15 cellular contexts compared by ENCODE assay signal in the genomic region with DNA sequence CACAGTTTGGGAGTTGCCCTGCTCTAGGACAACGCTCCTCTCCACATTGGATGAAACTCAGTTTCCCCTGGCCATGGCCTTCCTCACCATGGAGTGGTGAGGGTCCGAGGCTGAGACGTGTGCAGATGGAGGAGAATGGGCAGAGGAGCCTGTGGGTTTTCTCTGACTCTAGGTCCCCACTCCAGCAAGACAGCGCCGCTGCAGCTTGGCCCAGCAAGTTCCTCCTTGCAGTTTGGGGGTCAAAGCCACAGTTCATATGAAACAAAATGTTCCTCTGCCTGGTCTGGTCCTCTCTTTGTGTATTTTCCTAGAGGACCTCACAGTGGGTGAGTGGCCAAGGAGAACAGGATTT. TPM values are rescaled to one million over a fixed set of nuclear protein-coding genes. Genes with fewer than 3 reads are reported as not detected.
DNase-seq lines count a peak whose midpoint lies in the region; ATAC-seq and TF ChIP-seq lines count a peak whose summit lies in the region.
"Had no signal": no experiment of that assay in that cellular context is flagged by ENCODE, and none has a peak within 500 bp of the region (broad histone marks: within the 10 kb centered on the region; RNA-seq: fewer than 3 reads in every experiment).

No MANE protein-coding gene starts in this region.

- H3K27me3 Mint-ChIP-seq in activated T-cell treated with anti-CD3 and anti-CD28 coated beads, Interleukin-2, amount 50 U/mL, for 72 hours (ENCODE audit: low read depth), result no peaks in the 10 kb centered on the region
- no peaks in the 10 kb centered on the region for H3K27me3 Mint-ChIP-seq in central memory CD8-positive, alpha-beta T cell
- no peaks in the 10 kb centered on the region for H3K27me3 Mint-ChIP-seq in stimulated activated naive B cell treated with anti-CD40 and anti-IgM and Interleukin-4, amounts not matched to agents 10 μg/mL and 1 μg/mL and 100 μg/mL, for 72 hours

- H3K4me2 ChIP-seq in Loucy (ENCODE audit: low read depth, low read length, poor library complexity, severe bottlenecking), result peak overlapping the region; percentile 91

- peak overlapping the region; percentile 87 for H3K9ac ChIP-seq in Loucy (ENCODE audit: low read depth, low read length, poor library complexity, severe bottlenecking)

- no peaks in the 10 kb centered on the region for H3K9me2 ChIP-seq in Loucy (replicated peaks; ENCODE audit: low read depth, low read length)

- peaks cover 35% of the 10 kb centered on the region for H3K79me2 ChIP-seq in Loucy (ENCODE audit: insufficient read depth, low read length)

- DNase-seq in activated T-cell treated with anti-CD3 and anti-CD28 coated beads, Interleukin-2, amount 50 U/mL, for 72 hours, result no peak
- no peak for DNase-seq in activated T-cell treated with anti-CD3 and anti-CD28 coated beads, Interleukin-2, amount 50 U/mL, for 1 hour
- DNase-seq in central memory CD8-positive, alpha-beta T cell (ENCODE audit: low spot score in 2 of 2), result no peak
- no peak for DNase-seq in stimulated activated naive B cell treated with anti-CD40 and anti-IgM and Interleukin-4, amounts not matched to agents 10 μg/mL and 1 μg/mL and 100 μg/mL, for 72 hours
- DNase-seq in foreskin keratinocyte (no peak), ACHN (no peak), midbrain (lab: John Stamatoyannopoulos, UW) (no peak)
- DNase-seq: GDM1, H9, NCI-H1694 treated with DMSO at 0.1 percent for 48 hours, psoas muscle had no signal

- H3K27me3 ChIP-seq in Loucy (ENCODE audit: insufficient read depth, low read length, poor library complexity, severe bottlenecking) (no peaks in the 10 kb centered on the region), foreskin keratinocyte (peaks cover 4% of the 10 kb centered on the region)

- H3K9me3 Mint-ChIP-seq in activated T-cell treated with anti-CD3 and anti-CD28 coated beads, Interleukin-2, amount 50 U/mL, for 72 hours, result no peaks in the 10 kb centered on the region
- H3K9me3 Mint-ChIP-seq in central memory CD8-positive, alpha-beta T cell, result no peaks in the 10 kb centered on the region
- H3K9me3 Mint-ChIP-seq in stimulated activated naive B cell treated with anti-CD40 and anti-IgM and Interleukin-4, amounts not matched to agents 10 μg/mL and 1 μg/mL and 100 μg/mL, for 72 hours, result peaks cover 0 to 3% of the 10 kb centered on the region in 2 donors

- H3K4me3 Mint-ChIP-seq in activated T-cell treated with anti-CD3 and anti-CD28 coated beads, Interleukin-2, amount 50 U/mL, for 72 hours, result peak overlapping the region; percentile 94 to 95
- H3K4me3 Mint-ChIP-seq in central memory CD8-positive, alpha-beta T cell, result peak overlapping the region; percentile 96
- peak overlapping the region in 1 of 2 donors; percentile 19 for H3K4me3 Mint-ChIP-seq in stimulated activated naive B cell treated with anti-CD40 and anti-IgM and Interleukin-4, amounts not matched to agents 10 μg/mL and 1 μg/mL and 100 μg/mL, for 72 hours
- H3K4me3 Mint-ChIP-seq: H9 had no signal

- no peak overlapping the region for H2AFZ ChIP-seq in Loucy (ENCODE audit: low read length)

- no peaks in the 10 kb centered on the region for H4K20me1 ChIP-seq in Loucy (ENCODE audit: insufficient read depth, low read length, poor library complexity, severe bottlenecking)

- peaks cover 9 to 12% of the 10 kb centered on the region in 2 donors for H3K36me3 Mint-ChIP-seq in activated T-cell treated with anti-CD3 and anti-CD28 coated beads, Interleukin-2, amount 50 U/mL, for 72 hours (ENCODE audit: insufficient read depth in 2 of 2)
- peaks cover 67% of the 10 kb centered on the region for H3K36me3 Mint-ChIP-seq in central memory CD8-positive, alpha-beta T cell (ENCODE audit: insufficient read depth)
- peaks cover 17 to 23% of the 10 kb centered on the region in 2 donors for H3K36me3 Mint-ChIP-seq in stimulated activated naive B cell treated with anti-CD40 and anti-IgM and Interleukin-4, amounts not matched to agents 10 μg/mL and 1 μg/mL and 100 μg/mL, for 72 hours

- peaks cover 60% of the 10 kb centered on the region for H3K4me1 ChIP-seq in Loucy (ENCODE audit: insufficient read depth, low read length, poor library complexity, severe bottlenecking)
- no peaks in the 10 kb centered on the region for H3K4me1 ChIP-seq in foreskin keratinocyte
- H3K4me1 ChIP-seq: gastroesophageal sphincter, psoas muscle had no signal

- no peaks in the 10 kb centered on the region for H3K36me3 ChIP-seq in Loucy (ENCODE audit: insufficient read depth, low read length)
- H3K36me3 ChIP-seq: gastroesophageal sphincter had no signal

- H3K9me3 ChIP-seq in Loucy (ENCODE audit: insufficient read depth, low read depth, low read length), result no peaks in the 10 kb centered on the region
- H3K9me3 ChIP-seq: psoas muscle had no signal

- no peaks in the 10 kb centered on the region; the same call in 1 of the 2 replicates for H3F3A ChIP-seq in Loucy (ENCODE audit: low read depth)

- H3K27ac Mint-ChIP-seq in activated T-cell treated with anti-CD3 and anti-CD28 coated beads, Interleukin-2, amount 50 U/mL, for 72 hours, result peak overlapping the region; percentile 8
- H3K27ac Mint-ChIP-seq in central memory CD8-positive, alpha-beta T cell (ENCODE audit: low read depth), result peak overlapping the region; percentile 99
- H3K27ac Mint-ChIP-seq in stimulated activated naive B cell treated with anti-CD40 and anti-IgM and Interleukin-4, amounts not matched to agents 10 μg/mL and 1 μg/mL and 100 μg/mL, for 72 hours, result peak overlapping the region; percentile 62

- peaks cover 79% of the 10 kb centered on the region for H3K4me1 Mint-ChIP-seq in activated T-cell treated with anti-CD3 and anti-CD28 coated beads, Interleukin-2, amount 50 U/mL, for 72 hours (ENCODE audit: low read depth)
- peaks cover 70% of the 10 kb centered on the region for H3K4me1 Mint-ChIP-seq in central memory CD8-positive, alpha-beta T cell
- H3K4me1 Mint-ChIP-seq in stimulated activated naive B cell treated with anti-CD40 and anti-IgM and Interleukin-4, amounts not matched to agents 10 μg/mL and 1 μg/mL and 100 μg/mL, for 72 hours, result peaks cover 50 to 78% of the 10 kb centered on the region in 2 donors

- H3K27ac ChIP-seq in foreskin keratinocyte, result no peak overlapping the region
- H3K27ac ChIP-seq: coronary artery, gastroesophageal sphincter, psoas muscle had no signal

- ATAC-seq in activated T-cell treated with anti-CD3 and anti-CD28 coated beads, Interleukin-2, amount 50 U/mL, for 72 hours (replicated peaks in 1 of 2), result no peak
- no peak for ATAC-seq in central memory CD8-positive, alpha-beta T cell (replicated peaks; ENCODE audit: extremely low read depth, poor library complexity, severe bottlenecking)
- no peak for ATAC-seq in stimulated activated naive B cell treated with anti-CD40 and anti-IgM and Interleukin-4, amounts not matched to agents 10 μg/mL and 1 μg/mL and 100 μg/mL, for 72 hours (replicated peaks)
- ATAC-seq in foreskin keratinocyte, result no peak
- ATAC-seq: gastroesophageal sphincter, psoas muscle had no signal

- in situ Hi-C loops in ACHN (cut with HindIII; ENCODE audit: low pct_ligation_motif_present, low pct_unique_long_range_greater_than_20kb, low sequenced_read_pairs), result no loop called here

- no peak for TF ChIP-seq CTCF in Loucy (conservative IDR thresholded peaks at IDR 0.05; ENCODE audit: low read length)
- no peak for TF ChIP-seq CTCF in foreskin keratinocyte (conservative IDR thresholded peaks at IDR 0.05)

- H3K4me3 ChIP-seq in Loucy (ENCODE audit: low read length, poor library complexity, severe bottlenecking), result no peak overlapping the region
- H3K4me3 ChIP-seq: coronary artery, gastroesophageal sphincter, psoas muscle had no signal

RNA-seq across cellular contexts. Expression of gene C16orf54, which starts 2.3 kb away (rescaled TPM):
- total RNA-seq in activated T-cell treated with anti-CD3 and anti-CD28 coated beads, Interleukin-2, amount 50 U/mL, for 72 hours, result 10 to 100 TPM; 23.7 to 25.9 TPM
- not detected in 2 replicates for total RNA-seq in foreskin keratinocyte
- polyA plus RNA-seq in foreskin keratinocyte, result not detected in 2 replicates
- total RNA-seq: epithelial cell of proximal tubule, H9 had no signal

RNA-seq across cellular contexts. Expression of gene ZG16, which starts 34.6 kb away (rescaled TPM):
- total RNA-seq in activated T-cell treated with anti-CD3 and anti-CD28 coated beads, Interleukin-2, amount 50 U/mL, for 72 hours, result not detected
- not detected in 2 replicates for total RNA-seq in foreskin keratinocyte
- polyA plus RNA-seq in foreskin keratinocyte, result 0.02 TPM in 1 of 2 replicates, not detected in the other
- total RNA-seq: epithelial cell of proximal tubule, gastroesophageal sphincter, H9, psoas muscle had no signal

RNA-seq across cellular contexts. Expression of gene KIF22, which starts 47.1 kb away (rescaled TPM):
- 100 to 1,000 TPM; 153 to 180 TPM for total RNA-seq in activated T-cell treated with anti-CD3 and anti-CD28 coated beads, Interleukin-2, amount 50 U/mL, for 72 hours
- total RNA-seq in foreskin keratinocyte, result 71.9 and 89.9 TPM in 2 replicates
- 77.1 and 90.6 TPM in 2 replicates for polyA plus RNA-seq in foreskin keratinocyte

Comparison
In these comparisons a context has a peak if more than half of its experiments do, and no peak if none do; other contexts are left out.
1. H3K27ac Mint-ChIP-seq: peak in every context shown above with its lines; median percentile 99 in central memory CD8-positive, alpha-beta T cell; 62 in stimulated activated naive B cell treated with anti-CD40 and anti-IgM and Interleukin-4, amounts not matched to agents 10 μg/mL and 1 μg/mL and 100 μg/mL, for 72 hours; 8 in activated T-cell treated with anti-CD3 and anti-CD28 coated beads, Interleukin-2, amount 50 U/mL, for 72 hours.
2. RNA of gene C16orf54, which starts 2.3 kb away (total RNA-seq): 23.7 to 25.9 TPM in activated T-cell treated with anti-CD3 and anti-CD28 coated beads, Interleukin-2, amount 50 U/mL, for 72 hours; not detected in foreskin keratinocyte; every median in the first group is over 10 times any median in the second.